Comparison of ENCODE assay signal across 1 cellular context in genomic region chr7:137820156-137820555, GRCh38.
TF ChIP-seq lines count a peak whose summit lies in the region.

No MANE protein-coding gene starts in this region.

TF ChIP-seq in H1, 55 proteins besides CTCF, POLR2A, EP300 and RAD21 (continued from another document):
- no peak for TF ChIP-seq NANOG (IDR thresholded peaks at IDR 0.05; ENCODE audit: insufficient read depth, low read depth, low read length, poor library complexity, severe bottlenecking)
- TF ChIP-seq EZH2 (IDR thresholded peaks at IDR 0.05; ENCODE audit: low read depth, low read length, severe bottlenecking) = no peak
